Comparison of ENCODE assay signal across 15 cellular contexts in the genomic region with DNA sequence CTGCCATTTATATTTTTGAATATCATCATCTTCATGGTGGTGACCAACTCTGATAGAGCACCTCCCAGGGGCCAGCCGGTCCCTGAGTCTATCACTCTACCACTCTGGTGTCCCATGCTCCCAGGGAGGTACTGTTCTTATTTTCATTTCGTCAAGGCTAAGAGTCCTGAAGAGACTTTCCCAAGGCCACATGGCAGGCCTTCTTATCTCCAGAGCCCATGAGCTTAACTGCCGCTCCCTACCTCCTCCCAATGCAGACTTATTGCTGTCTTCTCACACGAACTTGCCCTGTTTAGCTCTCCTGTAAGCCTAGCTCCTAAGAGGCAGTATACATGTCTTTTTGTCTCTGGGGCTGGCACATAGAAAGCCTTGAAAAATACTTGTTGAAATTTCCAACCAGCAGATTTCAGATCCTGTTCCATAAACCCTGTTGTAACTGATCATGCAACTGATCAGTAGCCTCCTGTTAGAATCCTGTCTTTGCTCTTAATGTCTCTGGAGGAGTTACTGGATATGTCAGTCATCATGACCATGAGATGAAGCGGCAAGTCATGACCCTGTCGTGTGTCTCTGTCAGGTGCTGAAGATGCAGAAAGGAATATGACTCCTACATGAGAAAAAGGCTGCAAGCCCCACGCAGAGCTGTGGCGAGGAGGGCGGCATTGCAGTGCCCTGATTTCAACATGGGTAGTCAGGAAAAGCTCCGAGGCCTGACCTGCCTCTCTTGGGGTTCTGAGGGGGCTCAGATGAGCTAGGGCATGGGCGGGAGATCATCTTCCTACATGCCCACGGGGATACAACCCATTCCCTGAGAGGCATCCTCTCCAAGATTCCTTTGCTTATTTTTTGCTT. TPM values are rescaled to one million over a fixed set of nuclear protein-coding genes. Genes with fewer than 3 reads are reported as not detected.
DNase-seq lines count a peak whose midpoint lies in the region; ATAC-seq and TF ChIP-seq lines count a peak whose summit lies in the region.
"Had no signal": no experiment of that assay in that cellular context is flagged by ENCODE, and none has a peak within 500 bp of the region (broad histone marks: within the 10 kb centered on the region; RNA-seq: fewer than 3 reads in every experiment).

No MANE protein-coding gene starts in this region.

- no peak for TF ChIP-seq CTCF in activated CD8-positive, alpha-beta T cell treated with anti-CD3 and anti-CD28 coated beads for 36 hours (IDR thresholded peaks at IDR 0.05)
- no peak for TF ChIP-seq CTCF in vagina (IDR thresholded peaks at IDR 0.05)

- no peaks in the 10 kb centered on the region for H3K36me3 Mint-ChIP-seq in activated CD8-positive, alpha-beta T cell treated with anti-CD3 and anti-CD28 coated beads, Interleukin-2, amount 10 ng/mL, durations not matched to agents 7 days and 5 days (ENCODE audit: low read depth)
- peaks cover 6% of the 10 kb centered on the region for H3K36me3 Mint-ChIP-seq in activated CD8-positive, alpha-beta T cell treated with anti-CD3 and anti-CD28 coated beads for 36 hours (ENCODE audit: low read depth)

- no peak overlapping the region for H3K4me3 ChIP-seq in vagina
- H3K4me3 ChIP-seq: BLaER1 had no signal

- no peak overlapping the region for H3K27ac Mint-ChIP-seq in activated CD8-positive, alpha-beta T cell treated with anti-CD3 and anti-CD28 coated beads, Interleukin-2, amount 10 ng/mL, durations not matched to agents 7 days and 5 days
- no peak overlapping the region for H3K27ac Mint-ChIP-seq in activated CD8-positive, alpha-beta T cell treated with anti-CD3 and anti-CD28 coated beads for 36 hours
- H3K27ac Mint-ChIP-seq: CD8-positive, alpha-beta memory T cell had no signal

- ATAC-seq in activated CD8-positive, alpha-beta T cell treated with anti-CD3 and anti-CD28 coated beads, Interleukin-2, amount 10 ng/mL, durations not matched to agents 7 days and 5 days: no peak
- no peak for ATAC-seq in activated CD8-positive, alpha-beta T cell treated with anti-CD3 and anti-CD28 coated beads for 36 hours
- ATAC-seq in HG03354 (IDR thresholded peaks at IDR 0.05; ENCODE audit: poor library complexity, severe bottlenecking, unreplicated experiment) (no peak), left ventricle myocardium superior (no peak)
- ATAC-seq: HCT116 had no signal

- intact Hi-C loops in activated CD8-positive, alpha-beta T cell treated with anti-CD3 and anti-CD28 coated beads for 36 hours (cut with micrococcal nuclease): no loop called here
- intact Hi-C loops in vagina (cut with DNase I): no loop called here
- intact Hi-C loops in left ventricle myocardium superior (cut with micrococcal nuclease): no loop called here

- POLR2A ChIA-PET in activated CD8-positive, alpha-beta T cell treated with anti-CD3 and anti-CD28 coated beads, Interleukin-2, amount 10 ng/mL, durations not matched to agents 7 days and 5 days (lab: Charles Lee): no interaction called here
- POLR2A ChIA-PET in activated CD8-positive, alpha-beta T cell treated with anti-CD3 and anti-CD28 coated beads for 36 hours (lab: Charles Lee): no interaction called here

- H3K36me3 ChIP-seq in vagina: no peaks in the 10 kb centered on the region
- H3K36me3 ChIP-seq: BLaER1 had no signal

- no peak overlapping the region for H3K27ac ChIP-seq in vagina
- H3K27ac ChIP-seq: BLaER1 had no signal

- peaks cover 6% of the 10 kb centered on the region for H3K9me3 Mint-ChIP-seq in activated CD8-positive, alpha-beta T cell treated with anti-CD3 and anti-CD28 coated beads, Interleukin-2, amount 10 ng/mL, durations not matched to agents 7 days and 5 days (ENCODE audit: insufficient read depth)
- H3K9me3 Mint-ChIP-seq in activated CD8-positive, alpha-beta T cell treated with anti-CD3 and anti-CD28 coated beads for 36 hours: peaks cover 8% of the 10 kb centered on the region

- no peaks in the 10 kb centered on the region for H3K4me1 ChIP-seq in vagina
- H3K4me1 ChIP-seq: Caco-2 had no signal

- TF ChIP-seq POLR2A in erythroblast (IDR thresholded peaks at IDR 0.05; ENCODE audit: low read length) (peak; percentile 15), vagina (IDR thresholded peaks at IDR 0.05) (no peak)

- peaks cover under 1% of the 10 kb centered on the region for H3K27me3 Mint-ChIP-seq in activated CD8-positive, alpha-beta T cell treated with anti-CD3 and anti-CD28 coated beads, Interleukin-2, amount 10 ng/mL, durations not matched to agents 7 days and 5 days (ENCODE audit: low read depth)
- no peaks in the 10 kb centered on the region for H3K27me3 Mint-ChIP-seq in activated CD8-positive, alpha-beta T cell treated with anti-CD3 and anti-CD28 coated beads for 36 hours

- H3K9me3 ChIP-seq in vagina: no peaks in the 10 kb centered on the region

- H3K4me1 Mint-ChIP-seq in activated CD8-positive, alpha-beta T cell treated with anti-CD3 and anti-CD28 coated beads, Interleukin-2, amount 10 ng/mL, durations not matched to agents 7 days and 5 days (ENCODE audit: low read depth): peaks cover 15% of the 10 kb centered on the region
- H3K4me1 Mint-ChIP-seq in activated CD8-positive, alpha-beta T cell treated with anti-CD3 and anti-CD28 coated beads for 36 hours (ENCODE audit: low read depth): peaks cover 10% of the 10 kb centered on the region

- CTCF ChIA-PET in activated CD8-positive, alpha-beta T cell treated with anti-CD3 and anti-CD28 coated beads, Interleukin-2, amount 10 ng/mL, durations not matched to agents 7 days and 5 days (lab: Charles Lee): interaction anchor here (0.6 kb wide), 1 partner anchor 41 kb away, joined by 3 read pairs; no protein-coding TSS in a partner anchor
- CTCF ChIA-PET in activated CD8-positive, alpha-beta T cell treated with anti-CD3 and anti-CD28 coated beads for 36 hours (lab: Charles Lee): interaction anchor here (2.0 kb wide), 1 partner anchor 19 kb away, joined by 4 read pairs; no protein-coding TSS in a partner anchor

- no peaks in the 10 kb centered on the region for H3K27me3 ChIP-seq in vagina
- H3K27me3 ChIP-seq: BLaER1 had no signal

- H3K4me3 Mint-ChIP-seq in activated CD8-positive, alpha-beta T cell treated with anti-CD3 and anti-CD28 coated beads, Interleukin-2, amount 10 ng/mL, durations not matched to agents 7 days and 5 days: no peak overlapping the region
- H3K4me3 Mint-ChIP-seq in activated CD8-positive, alpha-beta T cell treated with anti-CD3 and anti-CD28 coated beads for 36 hours: no peak overlapping the region
- H3K4me3 Mint-ChIP-seq: CD8-positive, alpha-beta memory T cell had no signal

- DNase-seq in activated CD8-positive, alpha-beta T cell treated with anti-CD3 and anti-CD28 coated beads, Interleukin-2, amount 10 ng/mL, durations not matched to agents 7 days and 5 days: peak; percentile 9
- no peak for DNase-seq in activated CD8-positive, alpha-beta T cell treated with anti-CD3 and anti-CD28 coated beads for 36 hours
- DNase-seq in OCI-M2 (lab: John Stamatoyannopoulos, UW; ENCODE audit: unreplicated experiment) (peak; percentile 59), erythroblast (lab: John Stamatoyannopoulos, UW) (peak; percentile 75 to 90), vagina (ENCODE audit: extremely low spot score in 2 of 2) (peak; percentile 32 to 43), left ventricle myocardium superior (no peak), GM19238 (ENCODE audit: insufficient read length, low spot score) (no peak)
- DNase-seq: 8988T; AML-193; CD8-positive, alpha-beta memory T cell; GF-D8 had no signal

RNA-seq across cellular contexts. Expression of gene TTI1, which starts 60.0 kb away (rescaled TPM):
- total RNA-seq in activated CD8-positive, alpha-beta T cell treated with anti-CD3 and anti-CD28 coated beads, Interleukin-2, amount 10 ng/mL, durations not matched to agents 7 days and 5 days: 10 to 100 TPM; 29.3 to 32.2 TPM
- total RNA-seq in activated CD8-positive, alpha-beta T cell treated with anti-CD3 and anti-CD28 coated beads for 36 hours: 10 to 100 TPM; 34.1 to 39.7 TPM
- 13.5 TPM for total RNA-seq in vagina
- total RNA-seq in left ventricle myocardium superior: 12.5 TPM

Comparison
In these comparisons a context has a peak if more than half of its experiments do, and no peak if none do; other contexts are left out.
1. DNase-seq: peak in activated CD8-positive, alpha-beta T cell treated with anti-CD3 and anti-CD28 coated beads, Interleukin-2, amount 10 ng/mL, durations not matched to agents 7 days and 5 days (single experiment), OCI-M2 (single experiment), erythroblast (2 of 2) and vagina (2 of 2); none in activated CD8-positive, alpha-beta T cell treated with anti-CD3 and anti-CD28 coated beads for 36 hours (single experiment), left ventricle myocardium superior (single experiment) and GM19238 (single experiment).